ENCODE assay signal across 8 cellular contexts in genomic region chr3:179451335-179452165, GRCh38. TPM values are rescaled to one million over a fixed set of nuclear protein-coding genes. Genes with fewer than 3 reads are reported as not detected.
DNase-seq lines count a peak whose midpoint lies in the region; ATAC-seq and TF ChIP-seq lines count a peak whose summit lies in the region.

GNB4 (minus strand) TSS chr3:179451470; CDS start chr3:179426200, 25,270 bp downstream.

- 44% methylated on average over 21 of the region's 75 CpGs for WGBS in SK-N-SH (ENCODE audit: low lambda C conversion rate)

- peaks cover 4% of the 10 kb centered on the region for H3F3A ChIP-seq in SK-N-SH (replicated peaks; ENCODE audit: insufficient read depth)

- H3K27ac ChIP-seq in SK-N-SH (ENCODE audit: low read depth in 2 of 2, low read length in 1 of 2) (peak within 1 kb of the TSS; percentile 67 to 79), left ventricle myocardium inferior (replicated peaks) (peak within 1 kb of the TSS; percentile 96)

- H3K4me3 ChIP-seq in GM12875 (ENCODE audit: low read depth, low read length): peak within 1 kb of the TSS; percentile 82
- H3K4me3 ChIP-seq in SK-N-SH (ENCODE audit: low read depth in 2 of 2, low read length in 1 of 2): peak within 1 kb of the TSS; percentile 67 to 90
- H3K4me3 ChIP-seq in left ventricle myocardium inferior: peak within 1 kb of the TSS; percentile 82

- H3K36me3 ChIP-seq in SK-N-SH (replicated peaks in 1 of 2; ENCODE audit: control insufficient read depth in 1 of 2, insufficient read depth in 2 of 2, low read length in 1 of 2) (no peaks in the 10 kb centered on the region), left ventricle myocardium inferior (no peaks in the 10 kb centered on the region)

- no peak for TF ChIP-seq RAD21 in SK-N-SH (IDR thresholded peaks at IDR 0.05; ENCODE audit: low read length)

- no peaks in the 10 kb centered on the region for H3K9me2 ChIP-seq in SK-N-SH

- peak within 1 kb of the TSS; percentile 80 for H3K9ac ChIP-seq in SK-N-SH

- H3K27me3 ChIP-seq in SK-N-SH (ENCODE audit: insufficient read depth) (no peaks in the 10 kb centered on the region), left ventricle myocardium inferior (ENCODE audit: low read depth) (no peaks in the 10 kb centered on the region)

- H4K20me1 ChIP-seq in SK-N-SH (ENCODE audit: insufficient read depth): no peaks in the 10 kb centered on the region

- peak within 1 kb of the TSS; percentile 97 for H2AFZ ChIP-seq in SK-N-SH (ENCODE audit: low read depth)

- H3K4me1 ChIP-seq in SK-N-SH (ENCODE audit: control insufficient read depth in 1 of 2, insufficient read depth in 2 of 2, low read depth in 1 of 2, low read length in 1 of 2) (peaks cover 6 to 8% of the 10 kb centered on the region in 2 experiments; a peak in 2 of 4 replicates), left ventricle myocardium inferior (peaks cover 61% of the 10 kb centered on the region)

- intact Hi-C loops in left ventricle myocardium inferior (cut with micrococcal nuclease) (no loop called here), posterior cingulate gyrus (cut with DNase I) (no loop called here)

- no peak for TF ChIP-seq EP300 in SK-N-SH (IDR thresholded peaks at IDR 0.05; ENCODE audit: borderline replicate concordance in 1 of 2, low read depth in 1 of 2, low read length in 1 of 2)

- H3K4me2 ChIP-seq in SK-N-SH: peak within 1 kb of the TSS; percentile 70

- ATAC-seq in HG02588 (IDR thresholded peaks at IDR 0.05; ENCODE audit: unreplicated experiment): peak; percentile 79

- POLR2A ChIA-PET in SK-N-SH (lab: Yijun Ruan, JAX): interaction anchor here (0.7 to 0.9 kb wide), 3 partner anchors 66 to 128 kb away, joined by 3 to 5 read pairs (median 3); partner anchors contain the start of gene ACTL6A

- H3K9me3 ChIP-seq in SK-N-SH (no peaks in the 10 kb centered on the region), left ventricle myocardium inferior (replicated peaks) (no peaks in the 10 kb centered on the region)

- H3K79me2 ChIP-seq in SK-N-SH (ENCODE audit: insufficient read depth): peaks cover 43% of the 10 kb centered on the region

- CTCF ChIA-PET in SK-N-SH (lab: Yijun Ruan, JAX): interaction anchor here (0.8 to 1.5 kb wide), 3 partner anchors 20 to 107 kb away, joined by 4 to 5 read pairs (median 4); no protein-coding TSS in a partner anchor

- DNase-seq in NAMALWA (ENCODE audit: low spot score) (peak; percentile 82), SK-N-SH (peak; percentile 94), anterior cingulate cortex (lab: John Stamatoyannopoulos, UW) (peak in 55 of 58 donors; percentile 10 to 85 (median 62)), left ventricle myocardium inferior (peak; percentile 89), posterior cingulate gyrus (peak; percentile 39 to 95 (median 55)), HT-29 (ENCODE audit: low spot score) (no peak)

- TF ChIP-seq CTCF in GM12875 (IDR thresholded peaks at IDR 0.05; ENCODE audit: borderline replicate concordance, insufficient read depth, low read depth, low read length) (no peak), SK-N-SH (IDR thresholded peaks at IDR 0.05) (no peak), left ventricle myocardium inferior (IDR thresholded peaks at IDR 0.05; ENCODE audit: borderline replicate concordance) (no peak)

TF ChIP-seq in SK-N-SH, 30 proteins besides CTCF, POLR2A, EP300 and RAD21 (continues in another document):
- TF ChIP-seq FOSL2 (IDR thresholded peaks at IDR 0.05; ENCODE audit: borderline replicate concordance, low read depth) (no peak), FOXJ3 (CRISPR knock-in tag; IDR thresholded peaks at IDR 0.05) (no peak), GABPA (IDR thresholded peaks at IDR 0.05; ENCODE audit: low read depth) (no peak), RFX5 (IDR thresholded peaks at IDR 0.05; ENCODE audit: low read length) (no peak), TCF12 (IDR thresholded peaks at IDR 0.05) (no peak), JUND (IDR thresholded peaks at IDR 0.05) (no peak), SIN3A (IDR thresholded peaks at IDR 0.05; ENCODE audit: borderline replicate concordance, low read depth, low read length) (no peak), MXI1 (IDR thresholded peaks at IDR 0.05; ENCODE audit: low read depth, low read length) (peak; percentile 20; the same call in 1 of the 2 replicates), USF2 (IDR thresholded peaks at IDR 0.05; ENCODE audit: borderline replicate concordance, low read depth, low read length) (no peak), PBX3 (IDR thresholded peaks at IDR 0.05) (no peak), SMC3 (IDR thresholded peaks at IDR 0.05; ENCODE audit: low read depth, low read length) (no peak), NFIC (IDR thresholded peaks at IDR 0.05; ENCODE audit: borderline replicate concordance) (no peak), REST (IDR thresholded peaks at IDR 0.05; ENCODE audit: low read depth, low read length) (no peak), TEAD4 (IDR thresholded peaks at IDR 0.05; ENCODE audit: borderline replicate concordance, insufficient read depth) (no peak), RCOR1 (IDR thresholded peaks at IDR 0.05; ENCODE audit: low read length) (no peak), NRF1 (IDR thresholded peaks at IDR 0.05; ENCODE audit: low read depth, low read length) (peak; percentile 56), GATA2 (CRISPR knock-in tag; IDR thresholded peaks at IDR 0.05) (no peak), FOXM1 (IDR thresholded peaks at IDR 0.05; ENCODE audit: low read depth) (no peak), IRF3 (IDR thresholded peaks at IDR 0.05; ENCODE audit: low read depth, low read length) (no peak), CHD2 (IDR thresholded peaks at IDR 0.05; ENCODE audit: low read length, partially characterized antibody) (no peak), ELF1 (IDR thresholded peaks at IDR 0.05) (no peak), MAX (IDR thresholded peaks at IDR 0.05; ENCODE audit: low read depth) (peak; percentile 91), TAF1 (IDR thresholded peaks at IDR 0.05; ENCODE audit: borderline replicate concordance, low read depth, low read length) (0 out of 2 replicates have a peak, but pooled peaks have one; percentile 26), YY1 (IDR thresholded peaks at IDR 0.05; ENCODE audit: low read depth) (no peak)

RNA-seq across cellular contexts. Expression of gene GNB4, which starts in this region (rescaled TPM):
- 8.7 and 12.9 TPM in 2 replicates for polyA plus RNA-seq in SK-N-SH (2012; rRNA removed)
- 12.7 and 14.5 TPM in 2 replicates for polyA plus RNA-seq in SK-N-SH (2012; cell fraction: cytosol; rRNA removed)
- polyA plus RNA-seq in SK-N-SH (2012; cell fraction: nucleus; rRNA removed): 4.5 and 6.5 TPM in 2 replicates
- total RNA-seq in left ventricle myocardium inferior: 11.9 TPM
- not detected in 2 replicates for total RNA-seq in HT-29 (2014; rRNA removed; shearing (Covaris generic))

Comparison
In these comparisons a context has a peak if more than half of its experiments do, and no peak if none do; other contexts are left out.
1. RNA of gene GNB4 (total RNA-seq): 11.9 TPM in left ventricle myocardium inferior (single experiment); not detected in HT-29; every median in the first group is over 10 times any median in the second.
2. Peak in every context shown above with its lines, with median percentiles within 50 percentile points of each other: H3K4me3 ChIP-seq.